1 cellular context compared by ENCODE assay signal in the genomic region with DNA sequence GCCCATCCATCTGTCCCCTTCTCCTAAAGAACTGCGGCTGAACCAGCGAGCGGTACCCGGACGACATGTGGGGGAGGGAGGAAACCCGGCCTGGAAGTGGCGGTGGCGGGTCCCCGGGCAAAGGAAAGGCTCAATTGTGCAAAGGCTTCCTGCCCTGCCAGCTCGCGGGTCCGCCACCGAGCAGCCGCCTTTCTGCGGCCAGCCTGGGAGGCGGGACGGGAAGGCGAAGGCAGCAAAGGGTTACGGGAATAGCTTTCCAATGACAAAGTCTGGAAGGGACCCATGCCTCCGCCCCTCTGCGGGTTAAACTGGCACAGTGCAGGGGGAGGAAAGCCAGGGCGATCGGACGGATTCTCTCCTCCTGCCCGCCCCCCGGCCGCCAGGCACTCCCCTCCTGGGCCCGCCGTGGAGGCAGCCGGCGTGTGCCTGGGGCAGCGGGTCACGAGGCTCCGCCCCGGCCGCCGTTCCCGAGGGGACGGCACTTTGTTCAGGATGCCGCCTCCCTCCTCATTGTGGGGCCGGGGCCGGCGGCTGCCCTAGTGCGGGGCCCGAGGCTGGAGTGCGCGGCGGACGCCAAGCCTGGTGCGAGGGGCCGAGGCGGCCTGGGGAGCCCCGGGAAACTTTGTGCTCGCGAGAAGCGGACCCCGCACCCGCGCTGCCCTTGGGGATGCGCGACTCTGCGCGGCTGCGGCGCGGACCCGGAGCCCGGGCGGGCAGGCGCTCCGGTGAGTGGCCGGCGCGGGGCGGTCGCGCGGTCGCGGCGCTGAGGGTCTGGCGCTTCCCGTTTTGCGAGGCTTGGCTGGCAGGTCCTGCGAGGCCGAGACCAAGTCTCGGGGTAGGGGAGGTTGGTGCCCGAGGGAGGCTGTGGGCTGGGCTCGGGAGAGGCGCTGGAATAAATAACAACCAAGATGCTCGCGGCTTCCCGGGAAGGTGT.
TF ChIP-seq lines count a peak whose summit lies in the region.

Gene NAV1 (plus strand): TSS at position 510 of the 934 bp plus-strand sequence. CDS start 83,758 bp downstream, outside the sequence.

TF ChIP-seq in GM12878, 131 proteins besides CTCF, POLR2A, EP300 and RAD21 (continued from another document):
- TF ChIP-seq ZNF207 (IDR thresholded peaks at IDR 0.05; ENCODE audit: borderline replicate concordance), result no peak
- TF ChIP-seq, protein P1, sequence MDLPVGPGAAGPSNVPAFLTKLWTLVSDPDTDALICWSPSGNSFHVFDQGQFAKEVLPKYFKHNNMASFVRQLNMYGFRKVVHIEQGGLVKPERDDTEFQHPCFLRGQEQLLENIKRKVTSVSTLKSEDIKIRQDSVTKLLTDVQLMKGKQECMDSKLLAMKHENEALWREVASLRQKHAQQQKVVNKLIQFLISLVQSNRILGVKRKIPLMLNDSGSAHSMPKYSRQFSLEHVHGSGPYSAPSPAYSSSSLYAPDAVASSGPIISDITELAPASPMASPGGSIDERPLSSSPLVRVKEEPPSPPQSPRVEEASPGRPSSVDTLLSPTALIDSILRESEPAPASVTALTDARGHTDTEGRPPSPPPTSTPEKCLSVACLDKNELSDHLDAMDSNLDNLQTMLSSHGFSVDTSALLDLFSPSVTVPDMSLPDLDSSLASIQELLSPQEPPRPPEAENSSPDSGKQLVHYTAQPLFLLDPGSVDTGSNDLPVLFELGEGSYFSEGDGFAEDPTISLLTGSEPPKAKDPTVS (IDR thresholded peaks at IDR 0.05; ENCODE audit: low read depth, low read length), result no peak
- TF ChIP-seq PAX5 (IDR thresholded peaks at IDR 0.05; ENCODE audit: borderline replicate concordance, low read depth, low read length), result no peak
- peak in 1 of 2 experiments; percentile 25; a peak in 1 of 4 replicates for TF ChIP-seq BHLHE40 (IDR thresholded peaks at IDR 0.05; ENCODE audit: borderline replicate concordance in 1 of 2, low read depth in 2 of 2, low read length in 1 of 2)
- TF ChIP-seq ZNF24 (IDR thresholded peaks at IDR 0.05), result no peak
- TF ChIP-seq GATAD2B (conservative IDR thresholded peaks at IDR 0.05; ENCODE audit: low read depth), result no peak; the same call in 1 of the 2 replicates
- peak; percentile 91 for TF ChIP-seq SUZ12 (IDR thresholded peaks at IDR 0.05; ENCODE audit: unreplicated experiment)
- no peak for TF ChIP-seq FOS (IDR thresholded peaks at IDR 0.05; ENCODE audit: borderline replicate concordance, extremely low read depth, insufficient read length)
- TF ChIP-seq MTA2 (IDR thresholded peaks at IDR 0.05; ENCODE audit: low read depth), result no peak
- TF ChIP-seq ZSCAN29 (IDR thresholded peaks at IDR 0.05), result no peak
- TF ChIP-seq RBBP5 (conservative IDR thresholded peaks at IDR 0.05), result no peak
- no peak for TF ChIP-seq KLF5 (IDR thresholded peaks at IDR 0.05; ENCODE audit: partially characterized antibody)
- peak; percentile 14; the same call in 1 of the 2 replicates for TF ChIP-seq NR2F1 (conservative IDR thresholded peaks at IDR 0.05)
- no peak for TF ChIP-seq LARP7 (IDR thresholded peaks at IDR 0.05)
- TF ChIP-seq KDM1A (IDR thresholded peaks at IDR 0.05; ENCODE audit: borderline replicate concordance), result no peak
- no peak for TF ChIP-seq PKNOX1 (IDR thresholded peaks at IDR 0.05)
